25 cellular contexts compared by ENCODE assay signal in the genomic region with DNA sequence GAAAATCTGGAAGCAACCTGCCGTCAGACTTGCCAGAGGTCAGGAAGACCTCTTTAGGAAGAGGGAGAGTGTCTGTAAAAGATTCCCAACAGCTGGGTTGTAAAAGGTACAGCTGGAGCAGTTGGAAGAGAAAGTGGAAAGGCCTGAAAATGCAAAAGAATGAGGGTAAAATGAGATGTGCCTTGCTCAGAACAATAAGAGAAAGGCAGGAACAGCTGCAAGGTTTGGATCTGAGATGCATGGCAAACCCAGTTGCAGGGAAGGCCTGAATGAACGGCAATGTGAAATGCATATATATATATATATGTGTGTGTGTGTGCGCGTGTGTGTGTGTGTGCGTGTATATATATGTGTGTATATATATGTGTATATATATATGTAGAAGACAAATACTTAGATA.
"Had no signal": no experiment of that assay in that cellular context is flagged by ENCODE, and none has a peak within 500 bp of the region (broad histone marks: within the 10 kb centered on the region; RNA-seq: fewer than 3 reads in every experiment).

No MANE protein-coding gene starts in this region.

- H3K9me3 Mint-ChIP-seq: mesothelial cell of epicardium had no signal

- H3K4me3 Mint-ChIP-seq: mesothelial cell of epicardium, naive B cell had no signal

- ATAC-seq: esophagus mucosa, gastrocnemius medialis, heart right ventricle, left cardiac atrium, left lung, left ventricle myocardium superior, lower lobe of right lung, mucosa of descending colon had no signal

- H3K4me3 ChIP-seq: colonic mucosa, dorsolateral prefrontal cortex, esophagus squamous epithelium, gastrocnemius medialis, heart right ventricle, left lung, lower lobe of right lung, mucosa of descending colon had no signal

- H3K36me3 ChIP-seq: colonic mucosa, esophagus squamous epithelium, gastrocnemius medialis, heart right ventricle, left lung, lower lobe of right lung had no signal

- H3K36me3 Mint-ChIP-seq: mesothelial cell of epicardium, naive B cell had no signal

- DNase-seq: colonic mucosa; cortex of kidney; dermis blood vessel endothelial cell; dorsolateral prefrontal cortex; effector CD4-positive, alpha-beta T cell; effector memory CD4-positive, alpha-beta T cell; erythroblast; esophagus squamous epithelium; foreskin fibroblast; foreskin melanocyte; gastrocnemius medialis; glutamatergic neuron; head of caudate nucleus; heart right ventricle; hippocampal formation; left cardiac atrium; left lung; left ventricle myocardium superior; lower lobe of right lung; mesenchymal stem cell; naive B cell had no signal

- H3K27ac ChIP-seq: colonic mucosa, dorsolateral prefrontal cortex, epithelial cell of prostate, esophagus squamous epithelium, gastrocnemius medialis, heart right ventricle, left lung, lower lobe of right lung had no signal

- H3K4me1 ChIP-seq: colonic mucosa, esophagus squamous epithelium, gastrocnemius medialis, heart right ventricle, left lung, lower lobe of right lung had no signal

- H3K4me1 Mint-ChIP-seq: naive B cell had no signal

- H3K27ac Mint-ChIP-seq: mesothelial cell of epicardium, naive B cell had no signal

- H3K9me3 ChIP-seq: colonic mucosa, esophagus squamous epithelium, gastrocnemius medialis, lower lobe of right lung, mucosa of descending colon had no signal

- H3K27me3 ChIP-seq: colonic mucosa, dorsolateral prefrontal cortex, esophagus squamous epithelium, gastrocnemius medialis, heart right ventricle, left lung had no signal

- H3K27me3 Mint-ChIP-seq: naive B cell had no signal
